19 cellular contexts compared by ENCODE assay signal in the genomic region with DNA sequence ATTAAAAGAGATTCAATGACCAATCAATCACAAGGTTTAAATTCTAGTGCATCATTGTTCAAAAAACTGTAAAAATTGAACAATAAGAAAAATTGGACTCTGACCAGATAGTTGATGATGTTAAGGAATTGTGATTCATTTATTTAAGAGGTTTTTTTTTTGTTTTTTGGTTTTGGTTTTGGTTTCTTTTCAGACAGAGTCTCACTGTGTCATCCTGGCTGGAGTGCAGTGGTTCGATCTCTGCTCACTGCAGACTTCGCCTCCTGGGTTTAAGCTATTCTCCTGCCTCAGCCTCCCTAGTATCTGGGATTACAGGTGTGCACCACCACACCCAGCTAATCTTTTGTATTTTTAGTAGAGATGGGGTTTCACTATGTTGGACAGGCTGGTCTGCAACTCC.
"Had no signal": no experiment of that assay in that cellular context is flagged by ENCODE, and none has a peak within 500 bp of the region (broad histone marks: within the 10 kb centered on the region; RNA-seq: fewer than 3 reads in every experiment).

No MANE protein-coding gene starts in this region.

- H3K27me3 ChIP-seq: cardiac muscle cell, upper lobe of right lung had no signal

- H3K4me1 ChIP-seq: lower lobe of right lung, prostate gland, upper lobe of right lung had no signal

- DNase-seq: activated CD4-positive, alpha-beta memory T cell treated with anti-CD3 and anti-CD28 coated beads, Interleukin-2, amount 10 ng/mL, durations not matched to agents 7 days and 5 days; activated CD4-positive, CD25-positive, alpha-beta regulatory T cell treated with anti-CD3 and anti-CD28 coated beads, Interleukin-2, amount 50 U/mL, for 72 hours; activated naive CD4-positive, alpha-beta T cell treated with anti-CD3 and anti-CD28 coated beads, Interleukin-2, amount 50 U/mL, for 16 hours; dorsolateral prefrontal cortex; erythroblast; left colon; lower lobe of right lung; nephron progenitor cell; occipital lobe; right cardiac atrium; stimulated activated CD4-positive, alpha-beta T cell treated with anti-CD3 and anti-CD28 coated beads, Interleukin-15, amount 100 ng/mL, for 24 hours; stimulated activated CD4-positive, alpha-beta T cell treated with anti-CD3 and anti-CD28 coated beads, Interleukin-4, amount 100 ng/mL, for 1 hour; stimulated activated naive CD4-positive, alpha-beta T cell treated with Interleukin-2 at 50 U/mL for 16 hours; T-helper 9 cell; upper lobe of right lung had no signal

- H3K36me3 ChIP-seq: cardiac muscle cell, lower lobe of right lung, prostate gland, upper lobe of right lung had no signal

- H3K4me3 ChIP-seq: cardiac muscle cell, dorsolateral prefrontal cortex, lower lobe of right lung, prostate gland, skin epidermis, upper lobe of right lung had no signal

- H3K27ac ChIP-seq: cardiac muscle cell, dorsolateral prefrontal cortex, lower lobe of right lung, prostate gland, skin epidermis, upper lobe of right lung had no signal

- H3K27ac Mint-ChIP-seq: activated CD4-positive, alpha-beta memory T cell treated with anti-CD3 and anti-CD28 coated beads, Interleukin-2, amount 10 ng/mL, durations not matched to agents 7 days and 5 days; mesothelial cell of epicardium; nephron progenitor cell had no signal

- H3K36me3 Mint-ChIP-seq: mesothelial cell of epicardium had no signal

- ATAC-seq: left colon, lower lobe of right lung, right cardiac atrium, upper lobe of right lung had no signal

- H3K9me3 Mint-ChIP-seq: activated CD4-positive, alpha-beta memory T cell treated with anti-CD3 and anti-CD28 coated beads, Interleukin-2, amount 10 ng/mL, durations not matched to agents 7 days and 5 days; mesothelial cell of epicardium had no signal

- H3K9me3 ChIP-seq: lower lobe of right lung, prostate gland, upper lobe of right lung had no signal

- H3K4me3 Mint-ChIP-seq: activated CD4-positive, alpha-beta memory T cell treated with anti-CD3 and anti-CD28 coated beads, Interleukin-2, amount 10 ng/mL, durations not matched to agents 7 days and 5 days; mesothelial cell of epicardium; nephron progenitor cell had no signal
